ENCODE assay signal across 8 cellular contexts in the genomic region with DNA sequence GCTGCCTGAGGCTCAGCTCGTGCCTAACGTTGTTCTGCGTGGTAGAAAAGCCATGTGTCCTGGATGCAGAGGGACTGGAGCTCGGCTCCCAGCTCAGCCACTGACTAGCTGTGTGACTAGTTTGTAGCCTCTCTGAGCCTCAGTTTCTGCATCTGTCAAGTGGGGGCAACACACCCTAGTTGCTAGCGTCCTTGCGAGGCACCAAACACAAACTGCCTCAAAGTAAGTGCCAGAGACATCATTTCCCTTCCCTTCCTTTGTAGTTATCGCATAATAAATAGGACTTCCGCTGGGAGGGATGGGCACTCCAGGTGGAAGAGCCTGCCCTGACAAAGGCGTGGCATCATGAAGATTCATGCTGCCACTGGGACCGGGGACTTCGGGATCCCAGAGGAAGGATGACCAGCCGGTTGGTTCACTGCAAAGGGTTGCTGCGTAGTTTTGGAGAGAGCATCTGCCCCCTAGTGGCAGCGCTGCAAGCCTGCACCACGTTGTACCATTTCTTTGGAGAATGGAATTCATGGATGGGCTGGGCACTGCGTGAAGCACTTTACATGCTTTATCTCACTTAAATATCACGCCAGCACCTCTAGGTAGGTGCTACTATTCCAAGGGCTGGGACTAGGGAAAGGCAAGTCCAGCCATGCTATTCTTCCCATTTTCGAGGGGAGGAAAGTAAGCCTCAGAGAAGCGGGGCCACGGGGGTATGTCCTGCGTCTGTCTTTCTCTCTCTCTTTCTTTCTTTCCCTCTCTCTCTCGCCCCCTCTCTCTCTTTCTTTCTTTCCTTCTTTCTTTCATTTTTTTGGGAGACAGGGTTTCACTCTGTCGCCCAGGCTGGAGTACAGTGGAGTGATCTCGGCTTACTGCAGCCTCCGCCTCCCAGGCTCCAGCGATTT. TPM values are rescaled to one million over a fixed set of nuclear protein-coding genes. Genes with fewer than 3 reads are reported as not detected.
DNase-seq lines count a peak whose midpoint lies in the region; ATAC-seq and TF ChIP-seq lines count a peak whose summit lies in the region.

No MANE protein-coding gene starts in this region.

- no peak overlapping the region for H3K4me3 Mint-ChIP-seq in activated B cell treated with CpG ODN at 0.5 μM for 24 hours

- H3K4me1 Mint-ChIP-seq in activated B cell treated with CpG ODN at 0.5 μM for 24 hours = no peaks in the 10 kb centered on the region

- POLR2A ChIA-PET in activated B cell treated with CpG ODN at 0.5 μM for 24 hours (lab: Charles Lee) = interaction anchor here (3.0 kb wide), 1 partner anchor 62 kb away, joined by 18 read pairs; no protein-coding TSS in a partner anchor

- H3K27me3 Mint-ChIP-seq in activated B cell treated with CpG ODN at 0.5 μM for 24 hours = peaks cover 27% of the 10 kb centered on the region

- H3K36me3 Mint-ChIP-seq in activated B cell treated with CpG ODN at 0.5 μM for 24 hours (ENCODE audit: low read depth) = no peaks in the 10 kb centered on the region

- DNase-seq in G401 (ENCODE audit: low spot score) (peak; percentile 84), NCI-H2227 (lab: John Stamatoyannopoulos, UW; ENCODE audit: unreplicated experiment) (peak; percentile 68), activated B cell treated with CpG ODN at 0.5 μM for 24 hours (peak; percentile 52), left kidney (ENCODE audit: low read depth, low spot score) (peak; percentile 87)
- peak; percentile 39 for DNase-seq in central memory CD4-positive, alpha-beta T cell
- DNase-seq in stimulated activated CD4-positive, alpha-beta T cell treated with anti-CD3 and anti-CD28 coated beads, Interleukin-2, amount 100 ng/mL, for 48 hours = peak; percentile 57 to 67

- TF ChIP-seq CTCF in activated B cell treated with CpG ODN at 0.5 μM for 24 hours (IDR thresholded peaks at IDR 0.05) = peak; percentile 88

- intact Hi-C loops in activated B cell treated with CpG ODN at 0.5 μM for 24 hours (cut with micrococcal nuclease) = loop anchor here (1.0 to 5.0 kb wide), 4 partner anchors 23 to 62 kb away; no protein-coding TSS in a partner anchor

- CTCF ChIA-PET in activated B cell treated with CpG ODN at 0.5 μM for 24 hours (lab: Charles Lee) = interaction anchor here (0.8 to 11.8 kb wide), 10 partner anchors 10 to 346 kb away, joined by 3 to 307 read pairs (median 4); no protein-coding TSS in a partner anchor

- peak; percentile 67 for ATAC-seq in HG02759 (IDR thresholded peaks at IDR 0.05; ENCODE audit: unreplicated experiment)
- ATAC-seq in activated B cell treated with CpG ODN at 0.5 μM for 24 hours (ENCODE audit: low read depth) = peak; percentile 89
- ATAC-seq in HG03135 (IDR thresholded peaks at IDR 0.05; ENCODE audit: unreplicated experiment) = no peak

- no peak overlapping the region for H3K27ac Mint-ChIP-seq in activated B cell treated with CpG ODN at 0.5 μM for 24 hours

- in situ Hi-C loops in G401 (cut with HindIII; ENCODE audit: low sequenced_read_pairs) = no loop called here

- H3K9me3 Mint-ChIP-seq in activated B cell treated with CpG ODN at 0.5 μM for 24 hours = no peaks in the 10 kb centered on the region

RNA-seq across cellular contexts. Expression of gene CCDC197, which starts 4.6 kb away (rescaled TPM):
- total RNA-seq in G401 (2014; rRNA removed; shearing (Covaris generic)) = not detected in 2 replicates
- total RNA-seq in activated B cell treated with CpG ODN at 0.5 μM for 24 hours = not detected in 2 replicates

RNA-seq across cellular contexts. Expression of gene OTUB2, which starts 24.4 kb away (rescaled TPM):
- 1.5 and 3.3 TPM in 2 replicates for total RNA-seq in G401 (2014; rRNA removed; shearing (Covaris generic))
- 0.12 TPM in 1 of 2 replicates, not detected in the other for total RNA-seq in activated B cell treated with CpG ODN at 0.5 μM for 24 hours

RNA-seq across cellular contexts. Expression of gene ASB2, which starts 25.4 kb away (rescaled TPM):
- 7.9 and 9.9 TPM in 2 replicates for total RNA-seq in G401 (2014; rRNA removed; shearing (Covaris generic))
- 2.7 and 3.1 TPM in 2 replicates for total RNA-seq in activated B cell treated with CpG ODN at 0.5 μM for 24 hours
